17 cellular contexts compared by ENCODE assay signal in genomic region chr13:95378603-95379002, GRCh38.
"Had no signal": no experiment of that assay in that cellular context is flagged by ENCODE, and none has a peak within 500 bp of the region (broad histone marks: within the 10 kb centered on the region; RNA-seq: fewer than 3 reads in every experiment).

No MANE protein-coding gene starts in this region.

- H3K9me3 ChIP-seq: esophagus muscularis mucosa, mucosa of descending colon, thyroid gland had no signal

- DNase-seq: activated CD4-positive, alpha-beta T cell treated with anti-CD3 and anti-CD28 coated beads, Interleukin-2, amount 10 ng/mL, durations not matched to agents 7 days and 5 days; activated CD4-positive, CD25-positive, alpha-beta regulatory T cell; activated CD8-positive, alpha-beta memory T cell treated with anti-CD3 and anti-CD28 coated beads, Interleukin-2, amount 50 U/mL, for 4 hours; activated effector memory CD4-positive, alpha-beta T cell treated with Interleukin-2 at 50 U/mL for 16 hours; activated naive CD4-positive, alpha-beta T cell treated with anti-CD3 and anti-CD28 coated beads, Interleukin-2, amount 50 U/mL, for 16 hours; activated T-cell treated with anti-CD3 and anti-CD28 coated beads, Interleukin-2, amount 50 U/mL, for 48 hours; effector CD8-positive, alpha-beta T cell; left cardiac atrium; mucosa of descending colon; naive B cell; right cardiac atrium; stimulated activated CD8-positive, alpha-beta memory T cell treated with anti-CD3 and anti-CD28 coated beads, Interleukin-4, amount 100 ng/mL, for 48 hours; stimulated activated naive CD4-positive, alpha-beta T cell treated with Interleukin-2 at 50 U/mL for 16 hours; T1000; thyroid gland had no signal

- H3K27me3 ChIP-seq: esophagus muscularis mucosa, hepatocyte, thyroid gland had no signal

- H3K27ac ChIP-seq: esophagus muscularis mucosa, hepatocyte, thyroid gland had no signal

- H3K4me2 ChIP-seq: hepatocyte had no signal

- H2AFZ ChIP-seq: hepatocyte had no signal

- H3K4me3 ChIP-seq: esophagus muscularis mucosa, hepatocyte, mucosa of descending colon, thyroid gland had no signal

- ATAC-seq: mucosa of descending colon had no signal

- H3K36me3 ChIP-seq: esophagus muscularis mucosa, thyroid gland had no signal

- H3K79me2 ChIP-seq: hepatocyte had no signal
